In the genomic region with DNA sequence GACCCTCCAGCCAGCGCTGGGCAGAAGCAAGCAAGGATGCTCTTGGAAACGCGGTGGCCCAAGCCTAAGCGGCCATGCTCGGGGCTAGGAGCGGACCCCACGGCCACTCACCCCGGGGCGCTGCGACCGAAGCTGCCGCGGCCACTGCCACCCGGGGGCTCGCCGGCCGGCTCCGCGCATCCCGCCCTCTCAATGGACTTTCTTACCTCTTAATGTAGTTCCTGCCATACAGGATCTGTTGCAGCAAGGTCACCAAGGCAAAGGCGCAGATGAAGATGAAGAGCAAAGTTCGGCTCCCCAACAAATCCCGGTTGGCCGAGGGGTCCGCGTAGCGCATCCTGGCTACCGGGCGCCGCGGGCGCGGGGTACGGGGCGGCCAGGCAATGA, we compare ENCODE assay signal across 10 cellular contexts. TPM values are rescaled to one million over a fixed set of nuclear protein-coding genes. Genes with fewer than 3 reads are reported as not detected.
DNase-seq lines count a peak whose midpoint lies in the region; ATAC-seq, FAIRE-seq and TF ChIP-seq lines count a peak whose summit lies in the region.
"Had no signal": no experiment of that assay in that cellular context is flagged by ENCODE, and none has a peak within 500 bp of the region (broad histone marks: within the 10 kb centered on the region; RNA-seq: fewer than 3 reads in every experiment).

No MANE protein-coding gene starts in this region.

- FAIRE-seq in astrocyte (lab: Jason Lieb, UNC), result no peak

- H3K36me3 Mint-ChIP-seq in activated naive CD8-positive, alpha-beta T cell treated with anti-CD3 and anti-CD28 coated beads, Interleukin-2, amount 10 ng/mL, durations not matched to agents 7 days and 5 days, result no peaks in the 10 kb centered on the region
- H3K36me3 Mint-ChIP-seq in activated naive CD8-positive, alpha-beta T cell treated with anti-CD3 and anti-CD28 coated beads, Interleukin-2, amount 50 U/mL, for 24 hours (ENCODE audit: low read depth), result no peaks in the 10 kb centered on the region
- no peaks in the 10 kb centered on the region for H3K36me3 Mint-ChIP-seq in astrocyte (ENCODE audit: low read depth, unreplicated experiment)
- H3K36me3 Mint-ChIP-seq in activated T-helper 1 cell treated with anti-CD3 and anti-CD28 coated beads, Interleukin-12 subunit alpha, Interleukin-12 subunit beta, Interleukin-2, Interleukin-4 antibody, amounts not matched to agents 30 ng/mL and 10 ng/mL and 1 ng/mL, durations not matched to agents 14 hours and 24 hours and 36 hours (ENCODE audit: low read depth), result no peaks in the 10 kb centered on the region

- no peak overlapping the region for H3K27ac Mint-ChIP-seq in activated naive CD8-positive, alpha-beta T cell treated with anti-CD3 and anti-CD28 coated beads, Interleukin-2, amount 10 ng/mL, durations not matched to agents 7 days and 5 days
- H3K27ac Mint-ChIP-seq in activated naive CD8-positive, alpha-beta T cell treated with anti-CD3 and anti-CD28 coated beads, Interleukin-2, amount 50 U/mL, for 24 hours, result no peak overlapping the region
- H3K27ac Mint-ChIP-seq in astrocyte (ENCODE audit: unreplicated experiment), result no peak overlapping the region
- H3K27ac Mint-ChIP-seq in activated T-helper 1 cell treated with anti-CD3 and anti-CD28 coated beads, Interleukin-12 subunit alpha, Interleukin-12 subunit beta, Interleukin-2, Interleukin-4 antibody, amounts not matched to agents 30 ng/mL and 10 ng/mL and 1 ng/mL, durations not matched to agents 14 hours and 24 hours and 36 hours, result no peak overlapping the region
- H3K27ac Mint-ChIP-seq: activated naive CD4-positive, alpha-beta T cell treated with anti-CD3 and anti-CD28 coated beads, Interleukin-2, amount 50 U/mL, for 72 hours had no signal

- no peak overlapping the region for H3K9ac ChIP-seq in astrocyte (ENCODE audit: low read length)

- no peak for DNase-seq in activated naive CD8-positive, alpha-beta T cell treated with anti-CD3 and anti-CD28 coated beads, Interleukin-2, amount 10 ng/mL, durations not matched to agents 7 days and 5 days
- DNase-seq in activated naive CD8-positive, alpha-beta T cell treated with anti-CD3 and anti-CD28 coated beads, Interleukin-2, amount 50 U/mL, for 24 hours, result no peak
- DNase-seq in astrocyte (ENCODE audit: low read depth) (no peak), lower lobe of right lung (no peak), tibial artery (no peak)
- DNase-seq in activated T-helper 1 cell treated with anti-CD3 and anti-CD28 coated beads, Interleukin-12 subunit alpha, Interleukin-12 subunit beta, Interleukin-2, Interleukin-4 antibody, amounts not matched to agents 30 ng/mL and 10 ng/mL and 1 ng/mL, durations not matched to agents 14 hours and 24 hours and 36 hours (ENCODE audit: low spot score), result no peak

- H3K4me3 ChIP-seq in astrocyte (ENCODE audit: insufficient read depth, low read depth, low read length) (peak overlapping the region; percentile 46), lower lobe of right lung (peak overlapping the region; percentile 28), tibial artery (peak overlapping the region; percentile 16 to 35)

- intact Hi-C loops in lower lobe of right lung (cut with DNase I) (no loop called here), tibial artery (cut with DNase I; ENCODE audit: low total_unique reads) (no loop called here)
- intact Hi-C loops in activated T-helper 1 cell treated with anti-CD3 and anti-CD28 coated beads, Interleukin-12 subunit alpha, Interleukin-12 subunit beta, Interleukin-2, Interleukin-4 antibody, amounts not matched to agents 30 ng/mL and 10 ng/mL and 1 ng/mL, durations not matched to agents 14 hours and 24 hours and 36 hours (cut with micrococcal nuclease), result loop anchor here (2.0 to 5.0 kb wide), 3 partner anchors 161 to 499 kb away; a partner anchor contains a TSS

- H3K4me1 ChIP-seq in astrocyte (ENCODE audit: insufficient read depth, low read length) (peaks cover 6% of the 10 kb centered on the region), lower lobe of right lung (peaks cover 22% of the 10 kb centered on the region), tibial artery (peaks cover 0 to 23% (median 18%) of the 10 kb centered on the region in 4 donors)

- ATAC-seq in activated naive CD8-positive, alpha-beta T cell treated with anti-CD3 and anti-CD28 coated beads, Interleukin-2, amount 10 ng/mL, durations not matched to agents 7 days and 5 days (ENCODE audit: low read depth), result no peak
- no peak for ATAC-seq in activated naive CD8-positive, alpha-beta T cell treated with anti-CD3 and anti-CD28 coated beads, Interleukin-2, amount 50 U/mL, for 24 hours
- no peak for ATAC-seq in lower lobe of right lung
- ATAC-seq in HG03039 (IDR thresholded peaks at IDR 0.05; ENCODE audit: unreplicated experiment), result no peak
- ATAC-seq in GM18870 (IDR thresholded peaks at IDR 0.05; ENCODE audit: unreplicated experiment), result no peak

- POLR2A ChIA-PET in activated naive CD8-positive, alpha-beta T cell treated with anti-CD3 and anti-CD28 coated beads, Interleukin-2, amount 10 ng/mL, durations not matched to agents 7 days and 5 days (lab: Charles Lee), result no interaction called here

- H3K27me3 Mint-ChIP-seq in activated naive CD8-positive, alpha-beta T cell treated with anti-CD3 and anti-CD28 coated beads, Interleukin-2, amount 10 ng/mL, durations not matched to agents 7 days and 5 days, result peaks cover 56% of the 10 kb centered on the region
- H3K27me3 Mint-ChIP-seq in activated naive CD8-positive, alpha-beta T cell treated with anti-CD3 and anti-CD28 coated beads, Interleukin-2, amount 50 U/mL, for 24 hours, result peaks cover 67% of the 10 kb centered on the region
- peaks cover 54% of the 10 kb centered on the region for H3K27me3 Mint-ChIP-seq in astrocyte (ENCODE audit: low read depth, unreplicated experiment)
- H3K27me3 Mint-ChIP-seq in activated T-helper 1 cell treated with anti-CD3 and anti-CD28 coated beads, Interleukin-12 subunit alpha, Interleukin-12 subunit beta, Interleukin-2, Interleukin-4 antibody, amounts not matched to agents 30 ng/mL and 10 ng/mL and 1 ng/mL, durations not matched to agents 14 hours and 24 hours and 36 hours (ENCODE audit: insufficient read depth), result peaks cover 49% of the 10 kb centered on the region

- peak overlapping the region; percentile 52 for H2AFZ ChIP-seq in astrocyte (ENCODE audit: low read depth, low read length)

- peaks cover 25% of the 10 kb centered on the region for H3K4me1 Mint-ChIP-seq in activated naive CD8-positive, alpha-beta T cell treated with anti-CD3 and anti-CD28 coated beads, Interleukin-2, amount 10 ng/mL, durations not matched to agents 7 days and 5 days
- peaks cover 13% of the 10 kb centered on the region for H3K4me1 Mint-ChIP-seq in activated naive CD8-positive, alpha-beta T cell treated with anti-CD3 and anti-CD28 coated beads, Interleukin-2, amount 50 U/mL, for 24 hours
- no peaks in the 10 kb centered on the region for H3K4me1 Mint-ChIP-seq in astrocyte (ENCODE audit: low read depth, unreplicated experiment)
- H3K4me1 Mint-ChIP-seq in activated T-helper 1 cell treated with anti-CD3 and anti-CD28 coated beads, Interleukin-12 subunit alpha, Interleukin-12 subunit beta, Interleukin-2, Interleukin-4 antibody, amounts not matched to agents 30 ng/mL and 10 ng/mL and 1 ng/mL, durations not matched to agents 14 hours and 24 hours and 36 hours (ENCODE audit: low read depth), result peaks cover 24% of the 10 kb centered on the region

- no peaks in the 10 kb centered on the region for H4K20me1 ChIP-seq in astrocyte (ENCODE audit: insufficient read depth, low read length)

- no peaks in the 10 kb centered on the region for H3K79me2 ChIP-seq in astrocyte (ENCODE audit: insufficient read depth, low read length)

- peak overlapping the region; percentile 90 for H3K4me2 ChIP-seq in astrocyte (ENCODE audit: low read length)

- H3K27me3 ChIP-seq in astrocyte (ENCODE audit: insufficient read depth, low read length) (peaks cover 35% of the 10 kb centered on the region), lower lobe of right lung (ENCODE audit: low read depth) (peaks cover 66% of the 10 kb centered on the region), tibial artery (peaks cover 0 to 56% of the 10 kb centered on the region in 2 donors)

- no peaks in the 10 kb centered on the region for H3K9me3 ChIP-seq in astrocyte (ENCODE audit: insufficient read depth, low read depth, low read length)
- H3K9me3 ChIP-seq in lower lobe of right lung, result no peaks in the 10 kb centered on the region
- no peaks in the 10 kb centered on the region for H3K9me3 ChIP-seq in tibial artery

- TF ChIP-seq CTCF in astrocyte (IDR thresholded peaks at IDR 0.05; ENCODE audit: insufficient read depth, low read depth, low read length) (no peak), lower lobe of right lung (IDR thresholded peaks at IDR 0.05) (no peak), tibial artery (IDR thresholded peaks at IDR 0.05) (no peak)

- H3K9me3 Mint-ChIP-seq in activated naive CD8-positive, alpha-beta T cell treated with anti-CD3 and anti-CD28 coated beads, Interleukin-2, amount 10 ng/mL, durations not matched to agents 7 days and 5 days, result peaks cover 1% of the 10 kb centered on the region
- H3K9me3 Mint-ChIP-seq in activated naive CD8-positive, alpha-beta T cell treated with anti-CD3 and anti-CD28 coated beads, Interleukin-2, amount 50 U/mL, for 24 hours, result no peaks in the 10 kb centered on the region
- no peaks in the 10 kb centered on the region for H3K9me3 Mint-ChIP-seq in astrocyte (ENCODE audit: unreplicated experiment)
- no peaks in the 10 kb centered on the region for H3K9me3 Mint-ChIP-seq in activated T-helper 1 cell treated with anti-CD3 and anti-CD28 coated beads, Interleukin-12 subunit alpha, Interleukin-12 subunit beta, Interleukin-2, Interleukin-4 antibody, amounts not matched to agents 30 ng/mL and 10 ng/mL and 1 ng/mL, durations not matched to agents 14 hours and 24 hours and 36 hours
- H3K9me3 Mint-ChIP-seq: activated naive CD4-positive, alpha-beta T cell treated with anti-CD3 and anti-CD28 coated beads, Interleukin-2, amount 50 U/mL, for 72 hours had no signal

- peak overlapping the region; percentile 47 for H3K4me3 Mint-ChIP-seq in activated naive CD8-positive, alpha-beta T cell treated with anti-CD3 and anti-CD28 coated beads, Interleukin-2, amount 10 ng/mL, durations not matched to agents 7 days and 5 days
- H3K4me3 Mint-ChIP-seq in activated naive CD8-positive, alpha-beta T cell treated with anti-CD3 and anti-CD28 coated beads, Interleukin-2, amount 50 U/mL, for 24 hours, result no peak overlapping the region
- H3K4me3 Mint-ChIP-seq in astrocyte (ENCODE audit: unreplicated experiment), result peak overlapping the region; percentile 70
- no peak overlapping the region for H3K4me3 Mint-ChIP-seq in activated T-helper 1 cell treated with anti-CD3 and anti-CD28 coated beads, Interleukin-12 subunit alpha, Interleukin-12 subunit beta, Interleukin-2, Interleukin-4 antibody, amounts not matched to agents 30 ng/mL and 10 ng/mL and 1 ng/mL, durations not matched to agents 14 hours and 24 hours and 36 hours

- H3K27ac ChIP-seq in astrocyte (ENCODE audit: low read depth, low read length), result no peak overlapping the region
- H3K27ac ChIP-seq in lower lobe of right lung, result no peak overlapping the region
- no peak overlapping the region for H3K27ac ChIP-seq in tibial artery
- H3K27ac ChIP-seq: VCaP had no signal

- H3K36me3 ChIP-seq in astrocyte (ENCODE audit: insufficient read depth, low read length), result no peaks in the 10 kb centered on the region
- H3K36me3 ChIP-seq in lower lobe of right lung, result no peaks in the 10 kb centered on the region
- H3K36me3 ChIP-seq in tibial artery, result no peaks in the 10 kb centered on the region

RNA-seq across cellular contexts. Expression of a gene that starts 0.7 kb away (rescaled TPM):
- not detected for total RNA-seq in activated naive CD8-positive, alpha-beta T cell treated with anti-CD3 and anti-CD28 coated beads, Interleukin-2, amount 10 ng/mL, durations not matched to agents 7 days and 5 days
- total RNA-seq in astrocyte (0.24 and 0.36 TPM in 2 replicates), lower lobe of right lung (not detected)
- not detected in 2 replicates for total RNA-seq in activated T-helper 1 cell treated with anti-CD3 and anti-CD28 coated beads, Interleukin-12 subunit alpha, Interleukin-12 subunit beta, Interleukin-2, Interleukin-4 antibody, amounts not matched to agents 30 ng/mL and 10 ng/mL and 1 ng/mL, durations not matched to agents 14 hours and 24 hours and 36 hours

Comparison
In these comparisons a context has a peak if more than half of its experiments do, and no peak if none do; other contexts are left out.
1. H3K4me3 Mint-ChIP-seq: peak in activated naive CD8-positive, alpha-beta T cell treated with anti-CD3 and anti-CD28 coated beads, Interleukin-2, amount 10 ng/mL, durations not matched to agents 7 days and 5 days (single experiment) and astrocyte (single experiment); none in activated naive CD8-positive, alpha-beta T cell treated with anti-CD3 and anti-CD28 coated beads, Interleukin-2, amount 50 U/mL, for 24 hours (single experiment) and activated T-helper 1 cell treated with anti-CD3 and anti-CD28 coated beads, Interleukin-12 subunit alpha, Interleukin-12 subunit beta, Interleukin-2, Interleukin-4 antibody, amounts not matched to agents 30 ng/mL and 10 ng/mL and 1 ng/mL, durations not matched to agents 14 hours and 24 hours and 36 hours (single experiment).
2. Peak in every context shown above with its lines, with median percentiles within 50 percentile points of each other: H3K4me3 ChIP-seq.